In genomic region chr12:113226696-113227095, GRCh38 we compare ENCODE assay signal across 21 cellular contexts. TPM values are rescaled to one million over a fixed set of nuclear protein-coding genes. Genes with fewer than 3 reads are reported as not detected.
DNase-seq lines count a peak whose midpoint lies in the region; ATAC-seq, FAIRE-seq and TF ChIP-seq lines count a peak whose summit lies in the region.
"Had no signal": no experiment of that assay in that cellular context is flagged by ENCODE, and none has a peak within 500 bp of the region (broad histone marks: within the 10 kb centered on the region; RNA-seq: fewer than 3 reads in every experiment).

No MANE protein-coding gene starts in this region.

- ATAC-seq in CD8-positive, alpha-beta T cell, result no peak
- ATAC-seq: activated naive CD8-positive, alpha-beta T cell treated with anti-CD3 and anti-CD28 coated beads, Interleukin-2, amount 50 U/mL, for 24 hours; left lung; sciatic nerve; stimulated activated naive CD8-positive, alpha-beta T cell treated with anti-CD3 and anti-CD28 coated beads, Interleukin-15, Interleukin-2, amounts not matched to agents 100 U/mL and 50 U/mL, for 24 hours had no signal

- CTCF ChIA-PET in CD8-positive, alpha-beta T cell (lab: Charles Lee), result interaction anchor here (1.3 kb wide), 2 partner anchors 52 to 54 kb away, joined by 3 to 4 read pairs; no protein-coding TSS in a partner anchor

- H3K4me3 ChIP-seq in right atrium auricular region (no peak overlapping the region), dorsolateral prefrontal cortex (no peak overlapping the region), skeletal muscle tissue (ENCODE audit: low read length in 3 of 3) (peak overlapping the region in 1 of 3 donors; percentile 41), lower leg skin (ENCODE audit: low read depth, poor library complexity, severe bottlenecking) (no peak overlapping the region)
- no peak overlapping the region for H3K4me3 ChIP-seq in CD8-positive, alpha-beta T cell (ENCODE audit: low read depth, low read length)
- H3K4me3 ChIP-seq: left lung, PC-9, SK-N-MC, uterus had no signal

- H3K36me3 Mint-ChIP-seq in CD8-positive, alpha-beta T cell, result peaks cover 38% of the 10 kb centered on the region

- H3K27me3 ChIP-seq in right atrium auricular region (no peaks in the 10 kb centered on the region), dorsolateral prefrontal cortex (no peaks in the 10 kb centered on the region), skeletal muscle tissue (ENCODE audit: control insufficient read depth in 3 of 3, insufficient read depth in 3 of 3, low read length in 3 of 3) (no peaks in the 10 kb centered on the region)
- H3K27me3 ChIP-seq in CD8-positive, alpha-beta T cell (ENCODE audit: insufficient read depth, low read length), result no peaks in the 10 kb centered on the region
- H3K27me3 ChIP-seq: left lung, uterus had no signal

- no peaks in the 10 kb centered on the region for H3K9me3 ChIP-seq in right atrium auricular region
- H3K9me3 ChIP-seq in skeletal muscle tissue (ENCODE audit: control insufficient read depth in 3 of 3, low read length in 3 of 3), result no peaks in the 10 kb centered on the region
- H3K9me3 ChIP-seq in CD8-positive, alpha-beta T cell (ENCODE audit: low read length), result no peaks in the 10 kb centered on the region
- H3K9me3 ChIP-seq: left lung, uterus had no signal

- H3K27ac Mint-ChIP-seq in CD8-positive, alpha-beta T cell, result no peak overlapping the region
- H3K27ac Mint-ChIP-seq: activated naive CD8-positive, alpha-beta T cell treated with anti-CD3 and anti-CD28 coated beads, Interleukin-2, amount 50 U/mL, for 24 hours had no signal

- peak overlapping the region in 2 of 3 donors; percentile 47 to 50 for H3K9ac ChIP-seq in skeletal muscle tissue (ENCODE audit: low read depth in 1 of 3, low read length in 3 of 3)

- H3K4me3 Mint-ChIP-seq in CD8-positive, alpha-beta T cell, result no peak overlapping the region
- H3K4me3 Mint-ChIP-seq: activated naive CD8-positive, alpha-beta T cell treated with anti-CD3 and anti-CD28 coated beads, Interleukin-2, amount 50 U/mL, for 24 hours had no signal

- intact Hi-C loops in cardiac septum (cut with DNase I) (no loop called here), dorsolateral prefrontal cortex (cut with DNase I) (no loop called here), lower leg skin (cut with DNase I; ENCODE audit: low total_unique reads) (no loop called here)
- intact Hi-C loops in CD8-positive, alpha-beta T cell (cut with DNase I, micrococcal nuclease), result no loop called here

- WGBS in lower leg skin, 2 donors, result 92 to 94% methylated on average over 5 of the region's 5 CpGs

- no peak for FAIRE-seq in GM12892 (lab: Jason Lieb, UNC)

- H3K27me3 Mint-ChIP-seq in CD8-positive, alpha-beta T cell (ENCODE audit: low read depth), result no peaks in the 10 kb centered on the region
- H3K27me3 Mint-ChIP-seq: activated naive CD8-positive, alpha-beta T cell treated with anti-CD3 and anti-CD28 coated beads, Interleukin-2, amount 50 U/mL, for 24 hours had no signal

- peaks cover 0 to 86% of the 10 kb centered on the region in 2 donors for H3K4me1 ChIP-seq in right atrium auricular region
- peaks cover 70 to 80% (median 76%) of the 10 kb centered on the region in 3 donors for H3K4me1 ChIP-seq in skeletal muscle tissue (ENCODE audit: control insufficient read depth in 3 of 3, insufficient read depth in 3 of 3, low read length in 3 of 3)
- H3K4me1 ChIP-seq in CD8-positive, alpha-beta T cell (ENCODE audit: insufficient read depth, low read length), result peaks cover 38% of the 10 kb centered on the region

- DNase-seq in right atrium auricular region (ENCODE audit: low spot score) (no peak), cardiac septum (ENCODE audit: low spot score) (no peak), dorsolateral prefrontal cortex (peak in 1 of 10 donors; percentile 39), lower leg skin (ENCODE audit: low spot score in 2 of 2) (no peak), COLO668 (lab: John Stamatoyannopoulos, UW; ENCODE audit: unreplicated experiment) (no peak), GM12892 (ENCODE audit: insufficient read length) (no peak)
- DNase-seq in CD8-positive, alpha-beta T cell, result no peak
- DNase-seq: activated CD4-positive, alpha-beta T cell treated with anti-CD3 and anti-CD28 coated beads for 48 hours; activated effector memory CD4-positive, alpha-beta T cell treated with Interleukin-2 at 50 U/mL for 16 hours; activated naive CD8-positive, alpha-beta T cell treated with anti-CD3 and anti-CD28 coated beads, Interleukin-2, amount 50 U/mL, for 24 hours; DMS53; HCEC 1CT; left lung; NCI-H1436; NCI-H2171 treated with DMSO at 0.1 percent for 48 hours; PC-9; stimulated activated naive CD8-positive, alpha-beta T cell treated with anti-CD3 and anti-CD28 coated beads, Interleukin-15, Interleukin-2, amounts not matched to agents 100 U/mL and 50 U/mL, for 24 hours; uterus had no signal

- TF ChIP-seq POLR2A in lower leg skin (IDR thresholded peaks at IDR 0.05) (no peak), GM12892 (IDR thresholded peaks at IDR 0.05; ENCODE audit: low read depth, low read length) (no peak)

- no peaks in the 10 kb centered on the region for H3K9me3 Mint-ChIP-seq in CD8-positive, alpha-beta T cell
- H3K9me3 Mint-ChIP-seq: activated naive CD8-positive, alpha-beta T cell treated with anti-CD3 and anti-CD28 coated beads, Interleukin-2, amount 50 U/mL, for 24 hours had no signal

- POLR2A ChIA-PET in CD8-positive, alpha-beta T cell (lab: Charles Lee), result no interaction called here

- TF ChIP-seq CTCF in right atrium auricular region (IDR thresholded peaks at IDR 0.05), result peak in 1 of 2 donors; percentile 33
- no peak for TF ChIP-seq CTCF in dorsolateral prefrontal cortex (IDR thresholded peaks at IDR 0.05 in 54 of 56, conservative IDR thresholded peaks at IDR 0.05 in 2 of 56; ENCODE audit: low read depth in 1 of 56, partially characterized antibody in 56 of 56)
- no peak for TF ChIP-seq CTCF in lower leg skin (IDR thresholded peaks at IDR 0.05)
- no peak for TF ChIP-seq CTCF in CD8-positive, alpha-beta T cell (IDR thresholded peaks at IDR 0.05)

- peak overlapping the region; percentile 83 to 95 for H3K27ac ChIP-seq in right atrium auricular region
- H3K27ac ChIP-seq in dorsolateral prefrontal cortex, result peak overlapping the region in 53 of 59 donors; percentile 16 to 90 (median 74)
- peak overlapping the region; percentile 96 for H3K27ac ChIP-seq in skeletal muscle tissue (ENCODE audit: low read depth, low read length)
- no peak overlapping the region for H3K27ac ChIP-seq in CD8-positive, alpha-beta T cell (ENCODE audit: low read depth, low read length)
- H3K27ac ChIP-seq: PC-9, SK-N-MC had no signal

- H3K36me3 ChIP-seq in right atrium auricular region (peaks cover 17% of the 10 kb centered on the region), skeletal muscle tissue (ENCODE audit: control insufficient read depth in 3 of 3, insufficient read depth in 3 of 3, low read length in 3 of 3) (peaks cover 14 to 25% (median 20%) of the 10 kb centered on the region in 3 donors)
- H3K36me3 ChIP-seq in CD8-positive, alpha-beta T cell (ENCODE audit: insufficient read depth, low read length), result peaks cover 11% of the 10 kb centered on the region
- H3K36me3 ChIP-seq: uterus had no signal

- peaks cover 45% of the 10 kb centered on the region for H3K4me1 Mint-ChIP-seq in CD8-positive, alpha-beta T cell (ENCODE audit: low read depth)

RNA-seq across cellular contexts. Expression of gene TPCN1, which starts 5.4 kb away (rescaled TPM):
- total RNA-seq in right atrium auricular region (10 to 100 TPM; 57.3 to 58.7 TPM), cardiac septum (77.1 TPM), dorsolateral prefrontal cortex (100 to 1,000 TPM in 13 of 120 experiments, 10 to 100 TPM in 107; 45.9 to 150 (median 76.0) TPM), skeletal muscle tissue (11.0 TPM), lower leg skin (10 to 100 TPM; 16.5 to 38.4 (median 28.8) TPM)
- total RNA-seq in CD8-positive, alpha-beta T cell, result 10 to 100 TPM; 32.8 to 37.0 TPM
- 23.5 TPM for polyA plus RNA-seq in GM12892 (2012; ENCODE audit: missing spikeins)

RNA-seq across cellular contexts. Expression of gene RITA1, which starts 41.2 kb away (rescaled TPM):
- total RNA-seq in right atrium auricular region (10 to 100 TPM; 18.2 to 25.4 TPM), cardiac septum (11.0 TPM), dorsolateral prefrontal cortex (10 to 100 TPM; 12.4 to 35.1 (median 24.5) TPM), skeletal muscle tissue (10.4 TPM), lower leg skin (10 to 100 TPM; 14.5 to 25.8 (median 18.8) TPM)
- 1 to 10 TPM; 4.3 to 4.5 TPM for total RNA-seq in CD8-positive, alpha-beta T cell
- polyA plus RNA-seq in GM12892 (2012; ENCODE audit: missing spikeins), result 10.5 TPM

RNA-seq across cellular contexts. Expression of gene DDX54, which starts 41.4 kb away (rescaled TPM):
- 10 to 100 TPM; 35.1 to 38.0 TPM for total RNA-seq in right atrium auricular region
- total RNA-seq in cardiac septum, result 35.5 TPM
- total RNA-seq in dorsolateral prefrontal cortex, result 10 to 100 TPM; 20.8 to 54.8 (median 35.0) TPM
- 29.7 TPM for total RNA-seq in skeletal muscle tissue
- total RNA-seq in lower leg skin, result 100 to 1,000 TPM in 1 of 4 donors, 10 to 100 TPM in 3; 48.6 to 106 (median 77.3) TPM
- total RNA-seq in CD8-positive, alpha-beta T cell, result 10 to 100 TPM; 75.4 to 85.6 TPM
- polyA plus RNA-seq in GM12892 (2012; ENCODE audit: missing spikeins), result 27.4 TPM
